ENCODE assay signal across 1 cellular context in the genomic region with DNA sequence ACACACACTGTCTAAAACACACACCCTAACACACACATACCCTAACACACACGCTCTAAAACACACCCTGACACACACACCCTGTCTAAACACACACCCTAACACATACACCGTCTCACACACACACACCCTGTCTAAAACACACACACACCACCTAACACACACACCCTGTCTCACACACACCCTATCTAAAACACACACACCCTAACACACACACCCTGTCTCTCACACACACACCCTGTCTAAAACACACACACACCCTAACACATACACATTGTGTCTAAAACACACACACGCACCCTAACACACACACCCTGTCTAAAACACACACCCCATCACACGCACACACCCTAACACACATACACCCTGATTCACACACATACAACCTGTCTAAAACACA.
TF ChIP-seq lines count a peak whose summit lies in the region.

No MANE protein-coding gene starts in this region.

TF ChIP-seq in IMR-90, 13 proteins besides CTCF, POLR2A, EP300 and RAD21:
- TF ChIP-seq SMC3 (IDR thresholded peaks at IDR 0.05; ENCODE audit: low read depth, low read length) (no peak), MAFK (IDR thresholded peaks at IDR 0.05; ENCODE audit: low read depth, low read length) (no peak), MXI1 (IDR thresholded peaks at IDR 0.05; ENCODE audit: borderline replicate concordance, low read depth, low read length) (no peak), RCOR1 (IDR thresholded peaks at IDR 0.05; ENCODE audit: insufficient replicate concordance, low read length) (no peak), CHD1 (IDR thresholded peaks at IDR 0.05; ENCODE audit: low read depth, low read length) (no peak), RFX5 (IDR thresholded peaks at IDR 0.05; ENCODE audit: low read depth, low read length) (no peak), CEBPB (IDR thresholded peaks at IDR 0.05; ENCODE audit: low read depth, low read length) (no peak), FOS (IDR thresholded peaks at IDR 0.05; ENCODE audit: low read depth, low read length) (no peak), NFE2L2 (IDR thresholded peaks at IDR 0.05; ENCODE audit: low read depth, low read length) (no peak), MAZ (IDR thresholded peaks at IDR 0.05; ENCODE audit: borderline replicate concordance, low read depth, low read length) (no peak), BHLHE40 (IDR thresholded peaks at IDR 0.05; ENCODE audit: low read depth, low read length) (no peak)
- TF ChIP-seq, protein P1, sequence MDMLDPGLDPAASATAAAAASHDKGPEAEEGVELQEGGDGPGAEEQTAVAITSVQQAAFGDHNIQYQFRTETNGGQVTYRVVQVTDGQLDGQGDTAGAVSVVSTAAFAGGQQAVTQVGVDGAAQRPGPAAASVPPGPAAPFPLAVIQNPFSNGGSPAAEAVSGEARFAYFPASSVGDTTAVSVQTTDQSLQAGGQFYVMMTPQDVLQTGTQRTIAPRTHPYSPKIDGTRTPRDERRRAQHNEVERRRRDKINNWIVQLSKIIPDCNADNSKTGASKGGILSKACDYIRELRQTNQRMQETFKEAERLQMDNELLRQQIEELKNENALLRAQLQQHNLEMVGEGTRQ (IDR thresholded peaks at IDR 0.05; ENCODE audit: low read depth, low read length): no peak
- TF ChIP-seq, protein P2, sequence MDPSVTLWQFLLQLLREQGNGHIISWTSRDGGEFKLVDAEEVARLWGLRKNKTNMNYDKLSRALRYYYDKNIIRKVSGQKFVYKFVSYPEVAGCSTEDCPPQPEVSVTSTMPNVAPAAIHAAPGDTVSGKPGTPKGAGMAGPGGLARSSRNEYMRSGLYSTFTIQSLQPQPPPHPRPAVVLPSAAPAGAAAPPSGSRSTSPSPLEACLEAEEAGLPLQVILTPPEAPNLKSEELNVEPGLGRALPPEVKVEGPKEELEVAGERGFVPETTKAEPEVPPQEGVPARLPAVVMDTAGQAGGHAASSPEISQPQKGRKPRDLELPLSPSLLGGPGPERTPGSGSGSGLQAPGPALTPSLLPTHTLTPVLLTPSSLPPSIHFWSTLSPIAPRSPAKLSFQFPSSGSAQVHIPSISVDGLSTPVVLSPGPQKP (IDR thresholded peaks at IDR 0.05; ENCODE audit: borderline replicate concordance, low read depth, low read length): no peak
